24 cellular contexts compared by ENCODE assay signal in genomic region chr2:128984066-128984465, GRCh38.
"Had no signal": no experiment of that assay in that cellular context is flagged by ENCODE, and none has a peak within 500 bp of the region (broad histone marks: within the 10 kb centered on the region; RNA-seq: fewer than 3 reads in every experiment).

No MANE protein-coding gene starts in this region.

- ATAC-seq: HepG2, Panc1, PC-3 had no signal

- DNase-seq: IMR-90; Kasumi-1; MV-4-11; NCI-H1048; NCI-H1105; NCI-H1417; NCI-H1436 treated with DMSO at 0.1 percent for 48 hours; NCI-H187; NCI-H2029; NCI-H2081 treated with DMSO at 0.1 percent for 48 hours; NCI-H2171; NCI-H226; NCI-H446; NCI-H510A; NCI-H524 treated with DMSO at 0.1 percent for 48 hours; NCI-H69; NCI-H774; NK-92 treated with Interleukin-12 subunit alpha and Interleukin-12 subunit beta, amount 100 ng/mL, for 24 hours; PC-3; SHP77; SK-N-SH; SW 1271 had no signal
